In the genomic region with DNA sequence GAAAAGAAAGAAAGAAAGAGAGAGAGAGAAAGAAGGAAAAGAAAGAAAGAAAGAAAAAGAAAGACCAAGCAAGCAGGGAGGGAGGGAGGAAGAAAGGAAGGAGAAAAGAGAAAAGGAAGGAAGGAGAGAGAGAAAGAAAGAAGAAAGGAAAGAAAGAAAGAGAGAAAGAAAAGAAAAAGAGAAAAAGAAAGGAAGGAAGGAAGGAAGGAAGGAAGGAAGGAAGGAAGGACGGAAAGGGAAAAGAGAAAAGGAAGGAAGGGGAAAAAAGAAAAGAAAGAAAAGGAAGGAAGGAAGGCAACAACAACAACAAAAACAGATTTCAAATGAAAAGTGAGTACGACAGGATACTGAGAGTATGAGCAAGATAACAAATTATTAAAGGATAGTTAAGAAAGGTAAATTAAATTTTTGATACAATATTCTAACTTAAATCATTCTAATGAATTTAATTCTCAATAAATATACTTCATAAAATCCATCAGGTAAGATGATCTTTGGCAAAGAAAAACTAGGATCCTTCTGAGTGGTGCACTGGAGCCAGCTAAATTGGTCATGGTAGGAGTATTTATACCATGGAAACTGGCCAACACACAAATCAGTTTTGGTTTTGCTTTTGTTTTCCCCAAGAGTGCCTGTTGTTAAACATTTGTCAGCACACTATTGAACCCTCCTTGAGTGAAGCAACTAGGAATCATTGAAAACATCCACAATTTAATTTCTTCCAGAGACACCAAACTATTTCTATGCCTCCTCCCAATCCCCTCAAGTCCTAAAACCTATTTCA, we compare ENCODE assay signal across 1 cellular context.
TF ChIP-seq lines count a peak whose summit lies in the region.

No MANE protein-coding gene starts in this region.

TF ChIP-seq in H1, 55 proteins besides CTCF, POLR2A, EP300 and RAD21 (continued from another document):
- TF ChIP-seq ATF2 (IDR thresholded peaks at IDR 0.05; ENCODE audit: low read length) (no peak), CBX8 (IDR thresholded peaks at IDR 0.05; ENCODE audit: borderline replicate concordance, low read depth, low read length) (no peak)
